Comparison of ENCODE assay signal across 8 cellular contexts in genomic region chr6:26156850-26157149, GRCh38.
DNase-seq lines count a peak whose midpoint lies in the region; ATAC-seq and TF ChIP-seq lines count a peak whose summit lies in the region.

No MANE protein-coding gene starts in this region.

- peak overlapping the region; percentile 62 for H2AFZ ChIP-seq in osteoblast (ENCODE audit: low read length)

- no peaks in the 10 kb centered on the region for H3K79me2 ChIP-seq in osteoblast (ENCODE audit: insufficient read depth, low read length)

- H3K27me3 ChIP-seq in RWPE2 (ENCODE audit: insufficient read depth, poor library complexity, severe bottlenecking) (no peaks in the 10 kb centered on the region), esophagus (ENCODE audit: control insufficient read depth in 1 of 2, insufficient read depth in 2 of 2, low read length in 2 of 2) (no peaks in the 10 kb centered on the region), osteoblast (ENCODE audit: insufficient read depth, low read length) (no peaks in the 10 kb centered on the region)

- H3K4me2 ChIP-seq in osteoblast (ENCODE audit: insufficient read depth, low read length) = peak overlapping the region; percentile 85

- 0% methylated on average over 11 of the region's 11 CpGs for WGBS in esophagus, 2 donors

- no peaks in the 10 kb centered on the region for H4K20me1 ChIP-seq in osteoblast (ENCODE audit: insufficient read depth, low read length)

- H3K4me3 ChIP-seq in RWPE2 (ENCODE audit: severe bottlenecking) = peak overlapping the region; percentile 84
- H3K4me3 ChIP-seq in esophagus (ENCODE audit: low read depth in 1 of 2, low read length in 2 of 2) = peak overlapping the region; percentile 70 to 80
- H3K4me3 ChIP-seq in osteoblast (ENCODE audit: insufficient read depth, low read length) = peak overlapping the region; percentile 67

- TF ChIP-seq CTCF in RWPE2 (IDR thresholded peaks at IDR 0.05; ENCODE audit: poor library complexity, severe bottlenecking) (no peak), osteoblast (IDR thresholded peaks at IDR 0.05; ENCODE audit: extremely low read depth, low read depth, low read length) (no peak)

- H3K27ac ChIP-seq in RWPE2 (ENCODE audit: poor library complexity, severe bottlenecking) (peak overlapping the region; percentile 88), esophagus (ENCODE audit: low read depth in 2 of 2, low read length in 1 of 2) (peak overlapping the region; percentile 98 to 100), osteoblast (ENCODE audit: low read depth, low read length) (peak overlapping the region; percentile 87)

- ATAC-seq in GM19397 (IDR thresholded peaks at IDR 0.05; ENCODE audit: unreplicated experiment) (peak; percentile 11), RWPE2 (ENCODE audit: low read depth) (no peak; the same call in 2 of the 3 replicates), HG03432 (IDR thresholded peaks at IDR 0.05; ENCODE audit: unreplicated experiment) (no peak)

- H3K4me1 ChIP-seq in RWPE2 (ENCODE audit: insufficient read depth, poor library complexity, severe bottlenecking) (peaks cover 27% of the 10 kb centered on the region), esophagus (ENCODE audit: control insufficient read depth in 2 of 2, insufficient read depth in 2 of 2, low read length in 1 of 2) (no peaks in the 10 kb centered on the region), osteoblast (ENCODE audit: insufficient read depth, low read length) (peaks cover 16% of the 10 kb centered on the region)

- no peaks in the 10 kb centered on the region; the same call in 1 of the 2 replicates for H3K36me3 ChIP-seq in RWPE2 (ENCODE audit: low read depth)
- H3K36me3 ChIP-seq in esophagus (ENCODE audit: control insufficient read depth in 2 of 2, insufficient read depth in 2 of 2, low read length in 1 of 2) = no peaks in the 10 kb centered on the region
- H3K36me3 ChIP-seq in osteoblast (ENCODE audit: insufficient read depth, low read length) = no peaks in the 10 kb centered on the region

- DNase-seq in RWPE2 (ENCODE audit: low spot score) (no peak), osteoblast (ENCODE audit: insufficient read length, low spot score, missing footprints) (no peak), COR-L47 (lab: John Stamatoyannopoulos, UW) (no peak), UCSD-AML1 (lab: John Stamatoyannopoulos, UW; ENCODE audit: unreplicated experiment) (no peak)
- no peak for DNase-seq in stimulated activated naive CD4-positive, alpha-beta T cell treated with Interleukin-2 at 50 U/mL for 16 hours (lab: John Stamatoyannopoulos, UW)

- no peaks in the 10 kb centered on the region for H3K9me3 ChIP-seq in RWPE2 (ENCODE audit: severe bottlenecking)
- H3K9me3 ChIP-seq in esophagus (ENCODE audit: control insufficient read depth in 2 of 2, insufficient read depth in 1 of 2, low read depth in 1 of 2, low read length in 1 of 2) = no peaks in the 10 kb centered on the region
- no peaks in the 10 kb centered on the region for H3K9me3 ChIP-seq in osteoblast (ENCODE audit: low read depth, low read length)
